In the genomic region with DNA sequence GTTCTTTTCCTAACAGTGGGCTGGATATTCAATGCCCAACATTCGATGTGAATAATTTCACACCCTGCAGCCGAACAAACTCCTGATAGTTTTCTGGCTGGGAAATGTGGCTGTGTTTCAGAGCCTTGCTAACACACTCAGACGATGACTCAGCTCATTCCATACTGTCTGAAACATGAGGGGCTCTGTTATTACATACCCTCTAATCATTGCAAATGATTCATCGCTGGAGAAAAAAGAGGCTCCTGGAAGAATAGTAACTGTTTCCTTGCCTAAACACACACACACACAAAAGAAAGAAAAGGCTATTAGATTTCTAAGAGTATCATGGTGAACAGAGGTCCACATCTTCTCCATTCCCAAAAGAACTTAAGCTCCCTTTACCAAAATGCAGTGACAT, we compare ENCODE assay signal across 9 cellular contexts.
DNase-seq lines count a peak whose midpoint lies in the region; ATAC-seq and TF ChIP-seq lines count a peak whose summit lies in the region.
"Had no signal": no experiment of that assay in that cellular context is flagged by ENCODE, and none has a peak within 500 bp of the region (broad histone marks: within the 10 kb centered on the region; RNA-seq: fewer than 3 reads in every experiment).

No MANE protein-coding gene starts in this region.

- no peak for ATAC-seq in GM19324 (IDR thresholded peaks at IDR 0.05; ENCODE audit: low FRiP score, unreplicated experiment)

- H3K27ac ChIP-seq in HUES64 (ENCODE audit: low read depth, low read length) (no peak overlapping the region; the same call in 1 of the 2 replicates), mammary epithelial cell (ENCODE audit: insufficient read depth, low read depth, low read length) (peak overlapping the region; percentile 55), uterus (no peak overlapping the region)

- no peaks in the 10 kb centered on the region for H3K79me2 ChIP-seq in mammary epithelial cell (ENCODE audit: insufficient read depth, low read length)

- intact Hi-C loops in mammary epithelial cell (cut with micrococcal nuclease) (no loop called here), uterus (cut with DNase I; ENCODE audit: low total_unique reads) (no loop called here)

- WGBS in HUES64: 79% methylated on average over 4 of the region's 4 CpGs
- 1% methylated on average over 4 of the region's 4 CpGs for WGBS in mammary epithelial cell (ENCODE audit: low coverage, missing lambda C conversion rate)

- no peak for TF ChIP-seq POLR2A in uterus (IDR thresholded peaks at IDR 0.05)

- H3K27me3 ChIP-seq in HUES64 (ENCODE audit: insufficient read depth, low read length): no peaks in the 10 kb centered on the region
- no peaks in the 10 kb centered on the region for H3K27me3 ChIP-seq in mammary epithelial cell (ENCODE audit: insufficient read depth, low read length)
- H3K27me3 ChIP-seq in uterus: no peaks in the 10 kb centered on the region

- peak overlapping the region; percentile 37; the same call in 1 of the 2 replicates for H3K9ac ChIP-seq in HUES64 (ENCODE audit: low read depth, low read length)
- H3K9ac ChIP-seq in mammary epithelial cell (ENCODE audit: insufficient read depth, low read length): no peak overlapping the region

- no peaks in the 10 kb centered on the region for H4K20me1 ChIP-seq in mammary epithelial cell (ENCODE audit: insufficient read depth, low read length)

- H3K4me3 ChIP-seq in HUES64 (ENCODE audit: low read length): no peak overlapping the region
- H3K4me3 ChIP-seq in mammary epithelial cell (replicated peaks in 1 of 3; ENCODE audit: insufficient read depth in 1 of 3, low read depth in 2 of 3, low read length in 3 of 3): no peak overlapping the region
- no peak overlapping the region for H3K4me3 ChIP-seq in uterus

- H3K4me2 ChIP-seq in mammary epithelial cell (ENCODE audit: insufficient read depth, low read depth, low read length): peak overlapping the region; percentile 47

- in situ Hi-C loops in mammary epithelial cell (cut with MboI; ENCODE audit: low sequenced_read_pairs in 2 of 2): no loop called here

- BruUV-seq in mammary epithelial cell (replicated peaks; lab: Mats Ljungman, UMichigan): no TSS peak

- dilution Hi-C loops in mammary epithelial cell (cut with HindIII; ENCODE audit: low sequenced_read_pairs): no loop called here

- H3K4me1 ChIP-seq in HUES64 (ENCODE audit: insufficient read depth, low read length) (peaks cover 19% of the 10 kb centered on the region), mammary epithelial cell (ENCODE audit: insufficient read depth, low read length) (peaks cover 30% of the 10 kb centered on the region), uterus (no peaks in the 10 kb centered on the region)

- H3K9me3 ChIP-seq in HUES64 (ENCODE audit: insufficient read depth, low read depth, low read length) (no peaks in the 10 kb centered on the region), mammary epithelial cell (replicated peaks; ENCODE audit: insufficient read depth, low read length) (no peaks in the 10 kb centered on the region), uterus (no peaks in the 10 kb centered on the region)

- H3K36me3 ChIP-seq in HUES64 (ENCODE audit: insufficient read depth, low read length): no peaks in the 10 kb centered on the region; the same call in 1 of the 2 replicates
- no peaks in the 10 kb centered on the region for H3K36me3 ChIP-seq in mammary epithelial cell (ENCODE audit: insufficient read depth, low read length)
- no peaks in the 10 kb centered on the region for H3K36me3 ChIP-seq in uterus

- TF ChIP-seq CTCF in mammary epithelial cell (conservative IDR thresholded peaks at IDR 0.05 in 1 of 2, IDR thresholded peaks at IDR 0.05 in 1 of 2; ENCODE audit: extremely low read depth in 1 of 2, insufficient read depth in 1 of 2, low read depth in 1 of 2, low read length in 2 of 2) (no peak), uterus (IDR thresholded peaks at IDR 0.05) (no peak)

- H2AFZ ChIP-seq in mammary epithelial cell (ENCODE audit: low read depth, low read length): no peak overlapping the region

- CTCF ChIA-PET in mammary epithelial cell (lab: Charles Lee; ENCODE audit: low non-redundant PET): no interaction called here

- DNase-seq in AG08396 (ENCODE audit: low spot score) (peak; percentile 51), mammary epithelial cell (peak; percentile 77), medulla oblongata (ENCODE audit: extremely low spot score) (peak; percentile 20), uterus (no peak), NCI-H1048 (lab: John Stamatoyannopoulos, UW) (no peak), HT-29 (ENCODE audit: low spot score) (no peak)
- DNase-seq: hippocampal formation had no signal

Comparison
In these comparisons a context has a peak if more than half of its experiments do, and no peak if none do; other contexts are left out.
1. DNase-seq: peak in AG08396 (single experiment), mammary epithelial cell (single experiment) and medulla oblongata (single experiment); none in uterus (0 of 2), NCI-H1048 (single experiment) and HT-29 (single experiment).